Comparison of ENCODE assay signal across 8 cellular contexts in genomic region chr13:27131202-27131623, GRCh38. TPM values are rescaled to one million over a fixed set of nuclear protein-coding genes. Genes with fewer than 3 reads are reported as not detected.
DNase-seq lines count a peak whose midpoint lies in the region; ATAC-seq and TF ChIP-seq lines count a peak whose summit lies in the region.

No MANE protein-coding gene starts in this region.

- ATAC-seq in HG03460 (IDR thresholded peaks at IDR 0.05; ENCODE audit: unreplicated experiment): peak; percentile 82

- H3K27ac Mint-ChIP-seq in activated CD4-positive, alpha-beta memory T cell treated with anti-CD3 and anti-CD28 coated beads for 36 hours: peak overlapping the region; percentile 92

- H3K9me3 ChIP-seq in left ventricle myocardium inferior (replicated peaks) (peaks cover 14% of the 10 kb centered on the region), esophagus squamous epithelium (peaks cover 0 to 11% (median 6%) of the 10 kb centered on the region in 3 donors), WERI-Rb-1 (ENCODE audit: severe bottlenecking) (no peaks in the 10 kb centered on the region)

- no peaks in the 10 kb centered on the region for H3K36me3 ChIP-seq in left ventricle myocardium inferior
- H3K36me3 ChIP-seq in esophagus squamous epithelium: no peaks in the 10 kb centered on the region
- H3K36me3 ChIP-seq in WERI-Rb-1: no peaks in the 10 kb centered on the region

- TF ChIP-seq CTCF in left ventricle myocardium inferior (IDR thresholded peaks at IDR 0.05; ENCODE audit: borderline replicate concordance) (no peak), esophagus squamous epithelium (IDR thresholded peaks at IDR 0.05) (no peak), WERI-Rb-1 (IDR thresholded peaks at IDR 0.05; ENCODE audit: low read depth, low read length) (no peak)

- intact Hi-C loops in left ventricle myocardium inferior (cut with micrococcal nuclease): no loop called here
- intact Hi-C loops in cardiac septum (cut with DNase I): no loop called here
- intact Hi-C loops in activated CD4-positive, alpha-beta memory T cell treated with anti-CD3 and anti-CD28 coated beads for 36 hours (cut with micrococcal nuclease): loop anchor here (1.0 to 5.0 kb wide), 11 partner anchors 16 to 1229 kb away; partner anchors contain the start of genes LNX2, MTIF3, POLR1D and RPL21
- intact Hi-C loops in esophagus squamous epithelium (cut with DNase I): no loop called here

- H3K4me3 ChIP-seq in left ventricle myocardium inferior: no peak overlapping the region
- no peak overlapping the region for H3K4me3 ChIP-seq in esophagus squamous epithelium
- H3K4me3 ChIP-seq in WERI-Rb-1 (ENCODE audit: low read depth, low read length): no peak overlapping the region

- H3K9me3 Mint-ChIP-seq in activated CD4-positive, alpha-beta memory T cell treated with anti-CD3 and anti-CD28 coated beads for 36 hours: peaks cover 12% of the 10 kb centered on the region

- H3K27me3 ChIP-seq in left ventricle myocardium inferior (ENCODE audit: low read depth) (no peaks in the 10 kb centered on the region), esophagus squamous epithelium (no peaks in the 10 kb centered on the region), WERI-Rb-1 (ENCODE audit: insufficient read depth, low read depth, severe bottlenecking) (no peaks in the 10 kb centered on the region)

- H3K4me1 Mint-ChIP-seq in activated CD4-positive, alpha-beta memory T cell treated with anti-CD3 and anti-CD28 coated beads for 36 hours (ENCODE audit: low read depth): peaks cover 90% of the 10 kb centered on the region

- CTCF ChIA-PET in activated CD4-positive, alpha-beta memory T cell treated with anti-CD3 and anti-CD28 coated beads for 36 hours (lab: Charles Lee): interaction anchor here (0.7 to 1.4 kb wide), 6 partner anchors 30 to 231 kb away, joined by 3 to 6 read pairs (median 3); no protein-coding TSS in a partner anchor

- H3K4me1 ChIP-seq in left ventricle myocardium inferior (peaks cover 76% of the 10 kb centered on the region), esophagus squamous epithelium (peaks cover 5 to 73% (median 36%) of the 10 kb centered on the region in 3 donors)

- no peak for TF ChIP-seq POLR2A in esophagus squamous epithelium (IDR thresholded peaks at IDR 0.05)

- H3K27ac ChIP-seq in left ventricle myocardium inferior (replicated peaks): peak overlapping the region; percentile 27
- peak overlapping the region; percentile 6 to 72 (median 64) for H3K27ac ChIP-seq in esophagus squamous epithelium
- no peak overlapping the region for H3K27ac ChIP-seq in WERI-Rb-1

- H3K4me3 Mint-ChIP-seq in activated CD4-positive, alpha-beta memory T cell treated with anti-CD3 and anti-CD28 coated beads for 36 hours: peak overlapping the region; percentile 29

- POLR2A ChIA-PET in activated CD4-positive, alpha-beta memory T cell treated with anti-CD3 and anti-CD28 coated beads for 36 hours (lab: Charles Lee): interaction anchor here (0.6 to 3.8 kb wide), 14 partner anchors 14 to 1528 kb away, joined by 3 to 25 read pairs (median 5); partner anchors contain the start of genes POMP, RPL21 and USP12

- H3K36me3 Mint-ChIP-seq in activated CD4-positive, alpha-beta memory T cell treated with anti-CD3 and anti-CD28 coated beads for 36 hours: peaks cover 19% of the 10 kb centered on the region

- H3K27me3 Mint-ChIP-seq in activated CD4-positive, alpha-beta memory T cell treated with anti-CD3 and anti-CD28 coated beads for 36 hours: no peaks in the 10 kb centered on the region

- DNase-seq in left ventricle myocardium inferior: no peak
- DNase-seq in cardiac septum (ENCODE audit: low spot score): no peak
- DNase-seq in activated CD4-positive, alpha-beta memory T cell treated with anti-CD3 and anti-CD28 coated beads for 36 hours: peak; percentile 86
- no peak for DNase-seq in esophagus squamous epithelium (lab: John Stamatoyannopoulos, UW)
- peak; percentile 58 for DNase-seq in stimulated activated CD4-positive, alpha-beta T cell treated with anti-CD3 and anti-CD28 coated beads, Interleukin-4, amount 100 ng/mL, for 1 hour
- DNase-seq in NCI-H2081 (lab: John Stamatoyannopoulos, UW): no peak
- DNase-seq in WERI-Rb-1: no peak

- 11 to 38% methylated on average over 4 of the region's 4 CpGs for WGBS in esophagus squamous epithelium, 2 donors

RNA-seq across cellular contexts. Expression of gene USP12, which starts 40.4 kb away (rescaled TPM):
- total RNA-seq in left ventricle myocardium inferior: 16.8 TPM
- 28.0 TPM for total RNA-seq in cardiac septum
- 10 to 100 TPM; 39.4 to 40.6 TPM for total RNA-seq in activated CD4-positive, alpha-beta memory T cell treated with anti-CD3 and anti-CD28 coated beads for 36 hours
- 10 to 100 TPM in 3 of 4 donors, 1 to 10 TPM in 1; 3.9 to 31.7 (median 13.6) TPM for total RNA-seq in esophagus squamous epithelium

Comparison
In these comparisons a context has a peak if more than half of its experiments do, and no peak if none do; other contexts are left out.
1. DNase-seq: peak in activated CD4-positive, alpha-beta memory T cell treated with anti-CD3 and anti-CD28 coated beads for 36 hours (single experiment) and stimulated activated CD4-positive, alpha-beta T cell treated with anti-CD3 and anti-CD28 coated beads, Interleukin-4, amount 100 ng/mL, for 1 hour (single experiment); none in left ventricle myocardium inferior (single experiment), cardiac septum (single experiment), esophagus squamous epithelium (single experiment), NCI-H2081 (0 of 2) and WERI-Rb-1 (single experiment).